Comparison of ENCODE assay signal across 17 cellular contexts in genomic region chr2:58680938-58681337, GRCh38.
DNase-seq lines count a peak whose midpoint lies in the region; TF ChIP-seq lines count a peak whose summit lies in the region.
"Had no signal": no experiment of that assay in that cellular context is flagged by ENCODE, and none has a peak within 500 bp of the region (broad histone marks: within the 10 kb centered on the region; RNA-seq: fewer than 3 reads in every experiment).

No MANE protein-coding gene starts in this region.

- DNase-seq in SIG-M5 treated with dmso at 0.1 percent for 504 hours (lab: John Stamatoyannopoulos, UW; ENCODE audit: unreplicated experiment) (peak; percentile 16), SIG-M5 (lab: John Stamatoyannopoulos, UW) (no peak), NCI-H526 treated with DMSO at 0.1 percent for 48 hours (lab: John Stamatoyannopoulos, UW) (peak; percentile 29), choroid plexus epithelial cell (ENCODE audit: low read depth) (peak; percentile 17), renal cortical epithelial cell (ENCODE audit: low read depth) (peak; percentile 11), superior temporal gyrus (ENCODE audit: extremely low spot score) (no peak), NCI-H510A (lab: John Stamatoyannopoulos, UW) (no peak)
- no peak for DNase-seq in activated effector memory CD4-positive, alpha-beta T cell treated with anti-CD3 and anti-CD28 coated beads, Interleukin-2, amount 50 U/mL, for 16 hours
- DNase-seq: activated CD4-positive, alpha-beta memory T cell treated with anti-CD3 and anti-CD28 coated beads, Interleukin-2, amount 10 ng/mL, durations not matched to agents 7 days and 5 days; aorta; foreskin melanocyte; mesendoderm; NCI-H748 treated with DMSO at 0.1 percent for 48 hours; SHP77; stimulated activated naive CD4-positive, alpha-beta T cell; uterus had no signal

- H3K4me3 ChIP-seq in choroid plexus epithelial cell (ENCODE audit: low read depth, low read length) = no peak overlapping the region
- H3K4me3 ChIP-seq: GM23338, uterus had no signal

- TF ChIP-seq CTCF in choroid plexus epithelial cell (conservative IDR thresholded peaks at IDR 0.05; ENCODE audit: low read depth, low read length) = peak; percentile 7

Comparison
In these comparisons a context has a peak if more than half of its experiments do, and no peak if none do; other contexts are left out.
1. DNase-seq: peak in SIG-M5 treated with dmso at 0.1 percent for 504 hours (single experiment), NCI-H526 treated with DMSO at 0.1 percent for 48 hours (single experiment), choroid plexus epithelial cell (single experiment) and renal cortical epithelial cell (single experiment); none in SIG-M5 (single experiment), activated effector memory CD4-positive, alpha-beta T cell treated with anti-CD3 and anti-CD28 coated beads, Interleukin-2, amount 50 U/mL, for 16 hours (single experiment), superior temporal gyrus (single experiment) and NCI-H510A (single experiment).